15 cellular contexts compared by ENCODE assay signal in genomic region chr7:152050547-152050971, GRCh38. TPM values are rescaled to one million over a fixed set of nuclear protein-coding genes. Genes with fewer than 3 reads are reported as not detected.
DNase-seq lines count a peak whose midpoint lies in the region; TF ChIP-seq lines count a peak whose summit lies in the region.
"Had no signal": no experiment of that assay in that cellular context is flagged by ENCODE, and none has a peak within 500 bp of the region (broad histone marks: within the 10 kb centered on the region; RNA-seq: fewer than 3 reads in every experiment).

No MANE protein-coding gene starts in this region.

- H3K27ac ChIP-seq in SJCRH30 (no peak overlapping the region), osteoblast (ENCODE audit: low read depth, low read length) (no peak overlapping the region), ovary (no peak overlapping the region)
- H3K27ac ChIP-seq: gastrocnemius medialis had no signal

- TF ChIP-seq EP300 in ovary (IDR thresholded peaks at IDR 0.05) = no peak

- no peaks in the 10 kb centered on the region for H3K27me3 ChIP-seq in SJCRH30
- H3K27me3 ChIP-seq in osteoblast (ENCODE audit: insufficient read depth, low read length) = no peaks in the 10 kb centered on the region
- no peaks in the 10 kb centered on the region for H3K27me3 ChIP-seq in ovary
- H3K27me3 ChIP-seq: gastrocnemius medialis had no signal

- CTCF ChIA-PET in GM10248 (lab: Yijun Ruan, JAX) = no interaction called here

- POLR2A ChIA-PET in GM10248 (lab: Yijun Ruan, JAX) = no interaction called here

- intact Hi-C loops in ovary (cut with DNase I) = no loop called here

- WGBS in ovary, 3 donors = 59 to 68% (median 67%) methylated on average over 4 of the region's 4 CpGs

- no peak for TF ChIP-seq POLR2A in ovary (IDR thresholded peaks at IDR 0.05)

- H3K36me3 ChIP-seq in SJCRH30 (no peaks in the 10 kb centered on the region), osteoblast (ENCODE audit: insufficient read depth, low read length) (no peaks in the 10 kb centered on the region), ovary (no peaks in the 10 kb centered on the region)
- H3K36me3 ChIP-seq: gastrocnemius medialis had no signal

- H3K4me1 ChIP-seq in SJCRH30 = peaks cover 5% of the 10 kb centered on the region; the same call in 1 of the 2 replicates
- peaks cover 20% of the 10 kb centered on the region for H3K4me1 ChIP-seq in osteoblast (ENCODE audit: insufficient read depth, low read length)
- peaks cover 5% of the 10 kb centered on the region for H3K4me1 ChIP-seq in ovary (ENCODE audit: insufficient read depth)

- H3K79me2 ChIP-seq in osteoblast (ENCODE audit: insufficient read depth, low read length) = peaks cover 58% of the 10 kb centered on the region

- peaks cover 25% of the 10 kb centered on the region for H4K20me1 ChIP-seq in osteoblast (ENCODE audit: insufficient read depth, low read length)

- peak overlapping the region; percentile 3 for H2AFZ ChIP-seq in osteoblast (ENCODE audit: low read length)

- DNase-seq in EH (ENCODE audit: low read depth) = peak; percentile 29
- peak; percentile 82 to 89 for DNase-seq in SJCRH30
- DNase-seq in fibroblast of gingiva (ENCODE audit: low read depth) = peak; percentile 84
- peak; percentile 49 for DNase-seq in osteoblast (ENCODE audit: insufficient read length, low spot score, missing footprints)
- DNase-seq in GM10248 (ENCODE audit: extremely low spot score) = no peak
- no peak for DNase-seq in NOMO-1 treated with DMSO at 0.1 percent for 48 hours (lab: John Stamatoyannopoulos, UW; ENCODE audit: unreplicated experiment)
- no peak for DNase-seq in ovary
- DNase-seq in T-helper 9 cell = no peak
- DNase-seq: activated B cell treated with CpG ODN at 0.5 μM for 24 hours; activated naive CD8-positive, alpha-beta T cell treated with anti-CD3 and anti-CD28 coated beads for 36 hours; CD4-positive, alpha-beta T cell; gastrocnemius medialis; HCEC 1CT; retina; stimulated activated naive CD8-positive, alpha-beta T cell treated with anti-CD3 and anti-CD28 coated beads, Interleukin-15, Interleukin-2, amounts not matched to agents 100 U/mL and 50 U/mL, for 24 hours had no signal

- TF ChIP-seq CTCF in osteoblast (IDR thresholded peaks at IDR 0.05; ENCODE audit: extremely low read depth, low read depth, low read length) (no peak), GM10248 (IDR thresholded peaks at IDR 0.05; ENCODE audit: control extremely low read depth, extremely low read depth, low read depth, missing control alignments) (no peak), ovary (IDR thresholded peaks at IDR 0.05) (no peak)

- H3K4me2 ChIP-seq in osteoblast (ENCODE audit: insufficient read depth, low read length) = peak overlapping the region; percentile 45

- no peaks in the 10 kb centered on the region; the same call in 1 of the 2 replicates for H3K9me3 ChIP-seq in SJCRH30 (replicated peaks)
- no peaks in the 10 kb centered on the region for H3K9me3 ChIP-seq in osteoblast (ENCODE audit: low read depth, low read length)
- H3K9me3 ChIP-seq in ovary = no peaks in the 10 kb centered on the region
- H3K9me3 ChIP-seq: gastrocnemius medialis had no signal

- H3K4me3 ChIP-seq in SJCRH30 = no peak overlapping the region; the same call in 1 of the 2 replicates
- H3K4me3 ChIP-seq in osteoblast (ENCODE audit: insufficient read depth, low read length) = peak overlapping the region; percentile 31
- H3K4me3 ChIP-seq in ovary = no peak overlapping the region
- H3K4me3 ChIP-seq: gastrocnemius medialis had no signal

RNA-seq across cellular contexts. Expression of gene GALNT11, which starts 25.1 kb away (rescaled TPM):
- 45.2 and 50.0 TPM in 2 replicates for total RNA-seq in SJCRH30 (2014; rRNA removed; shearing (Covaris generic))
- total RNA-seq in osteoblast (42.7 and 51.3 TPM in 2 replicates), ovary (10 to 100 TPM; 20.1 to 39.8 (median 34.3) TPM)
- polyA plus RNA-seq in ovary = 10 to 100 TPM; 28.5 to 57.6 TPM

Comparison
In these comparisons a context has a peak if more than half of its experiments do, and no peak if none do; other contexts are left out.
1. DNase-seq: peak in EH (single experiment), SJCRH30 (2 of 2), fibroblast of gingiva (single experiment) and osteoblast (single experiment); none in GM10248 (single experiment), NOMO-1 treated with DMSO at 0.1 percent for 48 hours (single experiment), ovary (0 of 5) and T-helper 9 cell (single experiment).